In genomic region chr2:238269741-238270140, GRCh38 we compare ENCODE assay signal across 32 cellular contexts.
"Had no signal": no experiment of that assay in that cellular context is flagged by ENCODE, and none has a peak within 500 bp of the region (broad histone marks: within the 10 kb centered on the region; RNA-seq: fewer than 3 reads in every experiment).

No MANE protein-coding gene starts in this region.

- H3K27ac Mint-ChIP-seq: activated B cell treated with CpG ODN at 0.5 μM for 24 hours; activated CD8-positive, alpha-beta T cell treated with anti-CD3 and anti-CD28 coated beads for 36 hours; activated naive CD8-positive, alpha-beta T cell treated with anti-CD3 and anti-CD28 coated beads for 36 hours; activated T-helper 17 cell treated with anti-CD3 and anti-CD28 coated beads, Interleukin-2, amount 50 U/mL, for 72 hours; T-cell had no signal

- H3K27me3 Mint-ChIP-seq: activated B cell treated with CpG ODN at 0.5 μM for 24 hours; activated CD8-positive, alpha-beta T cell treated with anti-CD3 and anti-CD28 coated beads for 36 hours; activated naive CD8-positive, alpha-beta T cell treated with anti-CD3 and anti-CD28 coated beads for 36 hours; activated T-helper 17 cell treated with anti-CD3 and anti-CD28 coated beads, Interleukin-2, amount 50 U/mL, for 72 hours; central memory CD8-positive, alpha-beta T cell; T-cell had no signal

- DNase-seq: activated B cell treated with CpG ODN at 0.5 μM for 24 hours; activated CD4-positive, alpha-beta T cell treated with anti-CD3 and anti-CD28 coated beads for 4 hours; activated CD4-positive, alpha-beta T cell treated with anti-CD3 and anti-CD28 coated beads, Interleukin-2, amount 50 U/mL, for 1 hour; activated CD4-positive, CD25-positive, alpha-beta regulatory T cell treated with anti-CD3 and anti-CD28 coated beads, Interleukin-2, amount 50 U/mL, for 72 hours; activated CD8-positive, alpha-beta T cell treated with anti-CD3 and anti-CD28 coated beads for 36 hours; activated effector memory CD4-positive, alpha-beta T cell treated with anti-CD3 and anti-CD28 coated beads, Interleukin-2, amount 50 U/mL, for 16 hours; activated naive CD4-positive, alpha-beta T cell; activated naive CD4-positive, alpha-beta T cell treated with anti-CD3 and anti-CD28 coated beads, Interleukin-2, amount 50 U/mL, for 16 hours; activated naive CD8-positive, alpha-beta T cell treated with anti-CD3 and anti-CD28 coated beads for 36 hours; activated T-cell treated with anti-CD3 and anti-CD28 coated beads, Interleukin-2, amount 50 U/mL, for 1 hour; activated T-cell treated with anti-CD3 and anti-CD28 coated beads, Interleukin-2, amount 50 U/mL, for 72 hours; amniotic stem cell; brain microvascular endothelial cell; Kasumi-1; MM.1S; MV-4-11; NCI-H1092; NCI-H1436 treated with DMSO at 0.1 percent for 48 hours; NCI-H1694 treated with DMSO at 0.1 percent for 48 hours; NCI-H2029; NCI-H345; NCI-H524 treated with DMSO at 0.1 percent for 48 hours; SIG-M5; T-cell; T-helper 2 cell; T-helper 9 cell had no signal

- H3K27ac ChIP-seq: brain microvascular endothelial cell, cardiac muscle cell, VCaP had no signal

- H3K4me1 Mint-ChIP-seq: activated B cell treated with CpG ODN at 0.5 μM for 24 hours; activated naive CD8-positive, alpha-beta T cell treated with anti-CD3 and anti-CD28 coated beads for 36 hours; activated T-helper 17 cell treated with anti-CD3 and anti-CD28 coated beads, Interleukin-2, amount 50 U/mL, for 72 hours; central memory CD8-positive, alpha-beta T cell; T-cell had no signal

- H3K9me3 Mint-ChIP-seq: activated B cell treated with CpG ODN at 0.5 μM for 24 hours; activated CD8-positive, alpha-beta T cell treated with anti-CD3 and anti-CD28 coated beads for 36 hours; activated naive CD8-positive, alpha-beta T cell treated with anti-CD3 and anti-CD28 coated beads for 36 hours; activated T-cell treated with anti-CD3 and anti-CD28 coated beads, Interleukin-2, amount 50 U/mL, for 72 hours; activated T-helper 17 cell treated with anti-CD3 and anti-CD28 coated beads, Interleukin-2, amount 50 U/mL, for 72 hours; central memory CD8-positive, alpha-beta T cell; T-cell had no signal

- H3K27me3 ChIP-seq: brain microvascular endothelial cell, cardiac muscle cell had no signal

- H3K4me3 Mint-ChIP-seq: activated B cell treated with CpG ODN at 0.5 μM for 24 hours; activated CD8-positive, alpha-beta T cell treated with anti-CD3 and anti-CD28 coated beads for 36 hours; activated naive CD8-positive, alpha-beta T cell treated with anti-CD3 and anti-CD28 coated beads for 36 hours; activated T-cell treated with anti-CD3 and anti-CD28 coated beads, Interleukin-2, amount 50 U/mL, for 72 hours; activated T-helper 17 cell treated with anti-CD3 and anti-CD28 coated beads, Interleukin-2, amount 50 U/mL, for 72 hours; central memory CD8-positive, alpha-beta T cell; T-cell had no signal

- H3K4me3 ChIP-seq: cardiac muscle cell had no signal

- H3K36me3 ChIP-seq: brain microvascular endothelial cell had no signal

- ATAC-seq: activated CD8-positive, alpha-beta T cell treated with anti-CD3 and anti-CD28 coated beads for 36 hours; activated T-cell treated with anti-CD3 and anti-CD28 coated beads, Interleukin-2, amount 50 U/mL, for 72 hours; activated T-helper 17 cell treated with anti-CD3 and anti-CD28 coated beads, Interleukin-2, amount 50 U/mL, for 72 hours; Panc1; SK-N-SH treated with all-trans-retinoic acid at 6 μM for 48 hours had no signal
